8 cellular contexts compared by ENCODE assay signal in genomic region chr15:101008158-101009139, GRCh38.
DNase-seq lines count a peak whose midpoint lies in the region; ATAC-seq and TF ChIP-seq lines count a peak whose summit lies in the region.

No MANE protein-coding gene starts in this region.

- no peak for TF ChIP-seq POLR2A in suprapubic skin (IDR thresholded peaks at IDR 0.05)

- peaks cover 24% of the 10 kb centered on the region for H3F3A ChIP-seq in DOHH2 (ENCODE audit: control insufficient read depth, insufficient read depth)
- H3F3A ChIP-seq in GM23248 (ENCODE audit: insufficient read depth): peaks cover 7% of the 10 kb centered on the region; the same call in 1 of the 2 replicates

- no peaks in the 10 kb centered on the region for H3K27me3 ChIP-seq in DOHH2 (ENCODE audit: control insufficient read depth, low read length)
- no peaks in the 10 kb centered on the region for H3K27me3 ChIP-seq in GM23248 (replicated peaks; ENCODE audit: insufficient read depth)
- no peaks in the 10 kb centered on the region for H3K27me3 ChIP-seq in suprapubic skin

- ATAC-seq in omental fat pad (ENCODE audit: low FRiP score): peak; percentile 73

- H3K4me1 ChIP-seq in DOHH2 (ENCODE audit: control insufficient read depth, low read length) (peaks cover 25% of the 10 kb centered on the region), GM23248 (ENCODE audit: insufficient read depth) (no peaks in the 10 kb centered on the region; the same call in 1 of the 2 replicates), suprapubic skin (peaks cover 22% of the 10 kb centered on the region)

- H4K20me1 ChIP-seq in DOHH2 (ENCODE audit: control insufficient read depth, insufficient read depth, low read depth, low read length) (peaks cover 2% of the 10 kb centered on the region), GM23248 (ENCODE audit: insufficient read depth) (no peaks in the 10 kb centered on the region)

- no peaks in the 10 kb centered on the region for H3K9me3 ChIP-seq in DOHH2 (ENCODE audit: control insufficient read depth, insufficient read depth, low read length)
- no peaks in the 10 kb centered on the region for H3K9me3 ChIP-seq in GM23248 (ENCODE audit: low read depth)
- H3K9me3 ChIP-seq in suprapubic skin: no peaks in the 10 kb centered on the region

- peak; percentile 84 for DNase-seq in GM23248
- DNase-seq in LHCN-M2 (ENCODE audit: low read depth): peak; percentile 19
- peak; percentile 42 to 78 for DNase-seq in SHP77 (lab: John Stamatoyannopoulos, UW)
- DNase-seq in activated gamma-delta T cell treated with anti-CD3 and anti-CD28 coated beads, Interleukin-2, amount 50 U/mL, for 16 hours (ENCODE audit: low read depth): peak; percentile 80
- peak; percentile 91 for DNase-seq in glomerular visceral epithelial cell (ENCODE audit: extremely low spot score)
- peak; percentile 41 for DNase-seq in omental fat pad (ENCODE audit: low spot score)
- peak; percentile 86 to 91 for DNase-seq in suprapubic skin (ENCODE audit: low spot score in 2 of 2)

- peak overlapping the region; percentile 73 for H2AFZ ChIP-seq in GM23248

- peaks cover 15% of the 10 kb centered on the region for H3K79me2 ChIP-seq in DOHH2 (ENCODE audit: control insufficient read depth, low read length)
- no peaks in the 10 kb centered on the region for H3K79me2 ChIP-seq in GM23248 (ENCODE audit: insufficient read depth)

- peak overlapping the region; percentile 70 for H3K4me3 ChIP-seq in DOHH2 (ENCODE audit: low read length)
- peak overlapping the region; percentile 63 for H3K4me3 ChIP-seq in GM23248
- H3K4me3 ChIP-seq in suprapubic skin: peak overlapping the region; percentile 55

- no peak for TF ChIP-seq EP300 in suprapubic skin (IDR thresholded peaks at IDR 0.05)

- H3K4me2 ChIP-seq in DOHH2 (ENCODE audit: low read length): peak overlapping the region; percentile 79
- peak overlapping the region; percentile 63 for H3K4me2 ChIP-seq in GM23248 (ENCODE audit: unreplicated experiment)

- H3K9me2 ChIP-seq in DOHH2 (replicated peaks; ENCODE audit: control insufficient read depth, low read length): no peaks in the 10 kb centered on the region
- no peaks in the 10 kb centered on the region for H3K9me2 ChIP-seq in GM23248 (ENCODE audit: insufficient read depth)

- WGBS in GM23248 (ENCODE audit: low coverage in 1 of 2, low lambda C conversion rate in 2 of 2, missing lambda C conversion rate in 2 of 2), 2 experiments: 35 to 37% methylated on average over 42 to 48 of the region's 48 CpGs
- 32% methylated on average over 36 of the region's 48 CpGs for WGBS in suprapubic skin

- H3K36me3 ChIP-seq in DOHH2 (ENCODE audit: control insufficient read depth, low read length) (peaks cover 82% of the 10 kb centered on the region), GM23248 (ENCODE audit: low read depth) (no peaks in the 10 kb centered on the region), suprapubic skin (peaks cover 24% of the 10 kb centered on the region)

- TF ChIP-seq CTCF in DOHH2 (IDR thresholded peaks at IDR 0.05; ENCODE audit: low read depth, low read length, poor library complexity, severe bottlenecking) (peak; percentile 99), omental fat pad (IDR thresholded peaks at IDR 0.05) (peak in 2 of 3 donors; percentile 42 to 62), suprapubic skin (IDR thresholded peaks at IDR 0.05) (peak; percentile 62 to 98)

- in situ Hi-C loops in GM23248 (cut with MboI): loop anchor here (10.0 to 25.0 kb wide), 2 partner anchors 374 to 671 kb away; partner anchors contain the start of gene ADAMTS17

- H3K27ac ChIP-seq in DOHH2 (ENCODE audit: low read depth, low read length) (peak overlapping the region; percentile 27; the same call in 1 of the 2 replicates), GM23248 (no peak overlapping the region), suprapubic skin (no peak overlapping the region)

- peak overlapping the region; percentile 50; the same call in 1 of the 2 replicates for H3K9ac ChIP-seq in GM23248

Comparison
In these comparisons a context has a peak if more than half of its experiments do, and no peak if none do; other contexts are left out.
1. DNase-seq: peak in every context shown above with its lines; median percentile 91 in glomerular visceral epithelial cell; 88 in suprapubic skin; 84 in GM23248; 80 in activated gamma-delta T cell treated with anti-CD3 and anti-CD28 coated beads, Interleukin-2, amount 50 U/mL, for 16 hours; 60 in SHP77; 41 in omental fat pad; 19 in LHCN-M2.